1 cellular context compared by ENCODE assay signal in genomic region chr7:105719919-105720318, GRCh38.
TF ChIP-seq lines count a peak whose summit lies in the region.

No MANE protein-coding gene starts in this region.

TF ChIP-seq in WTC11, 78 proteins besides CTCF, POLR2A, EP300 and RAD21 (continued from another document):
- no peak for TF ChIP-seq ZNF425 (CRISPR knock-in tag; conservative IDR thresholded peaks at IDR 0.05)
